18 cellular contexts compared by ENCODE assay signal in the genomic region with DNA sequence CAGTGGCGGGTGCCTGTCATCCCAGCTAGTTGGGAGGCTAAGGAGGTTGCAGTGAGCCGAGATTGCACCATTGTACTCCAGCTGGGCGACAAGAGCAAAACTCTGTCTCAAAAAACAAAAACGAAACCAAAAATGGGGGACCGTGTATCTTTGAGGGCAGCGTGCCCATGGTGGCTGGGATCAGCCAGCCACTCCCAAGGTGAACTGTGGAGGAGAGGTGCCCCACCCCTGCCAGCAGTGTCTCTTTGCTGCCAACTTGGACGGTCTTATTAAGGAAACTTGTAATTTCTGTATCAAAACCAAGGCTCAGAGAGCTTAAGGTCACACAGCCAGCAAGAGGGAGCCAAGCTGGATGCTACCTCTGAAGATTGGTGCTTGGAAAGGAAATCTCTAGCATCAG.
DNase-seq lines count a peak whose midpoint lies in the region; ATAC-seq and TF ChIP-seq lines count a peak whose summit lies in the region.
"Had no signal": no experiment of that assay in that cellular context is flagged by ENCODE, and none has a peak within 500 bp of the region (broad histone marks: within the 10 kb centered on the region; RNA-seq: fewer than 3 reads in every experiment).

No MANE protein-coding gene starts in this region.

- H3K36me3 Mint-ChIP-seq in CD4-positive, alpha-beta memory T cell = no peaks in the 10 kb centered on the region
- no peaks in the 10 kb centered on the region for H3K36me3 Mint-ChIP-seq in HFFc6 (ENCODE audit: low read depth)

- intact Hi-C loops in CD4-positive, alpha-beta memory T cell (cut with micrococcal nuclease) = no loop called here
- intact Hi-C loops in sciatic nerve (cut with DNase I) = no loop called here

- no peak for TF ChIP-seq CTCF in HFFc6 (IDR thresholded peaks at IDR 0.05)

- CTCF ChIA-PET in CD4-positive, alpha-beta memory T cell (lab: Charles Lee; ENCODE audit: partially characterized antibody) = no interaction called here

- DNase-seq in CD4-positive, alpha-beta memory T cell = no peak
- DNase-seq in HFFc6 = no peak
- peak; percentile 61 for DNase-seq in RPMI8226
- DNase-seq in sciatic nerve (ENCODE audit: low spot score) = peak; percentile 25
- no peak for DNase-seq in germinal center (ENCODE audit: low spot score)
- no peak for DNase-seq in NK-92 treated with Interleukin-12 subunit alpha and Interleukin-12 subunit beta, amount 100 ng/mL, for 24 hours (lab: John Stamatoyannopoulos, UW)
- no peak for DNase-seq in NCI-H69 (lab: John Stamatoyannopoulos, UW)
- DNase-seq: COR-L47, IMR-90, Kasumi-1, NCI-H1417 treated with DMSO at 0.1 percent for 48 hours, NCI-H1930, NCI-H446, PC-9, SHP77 treated with DMSO at 0.1 percent for 48 hours had no signal

- H3K4me1 ChIP-seq in CD4-positive, alpha-beta memory T cell (ENCODE audit: insufficient read depth, low read length) = no peaks in the 10 kb centered on the region

- ATAC-seq in sciatic nerve (no peak), HG02610 (IDR thresholded peaks at IDR 0.05; ENCODE audit: unreplicated experiment) (no peak)
- ATAC-seq: SK-N-SH treated with all-trans-retinoic acid at 6 μM for 48 hours had no signal

- no peaks in the 10 kb centered on the region for H3K36me3 ChIP-seq in CD4-positive, alpha-beta memory T cell (ENCODE audit: insufficient read depth, low read length)

- no peaks in the 10 kb centered on the region for H3K27me3 ChIP-seq in CD4-positive, alpha-beta memory T cell (ENCODE audit: insufficient read depth, low read length)

- H3K27me3 Mint-ChIP-seq in CD4-positive, alpha-beta memory T cell = no peaks in the 10 kb centered on the region
- H3K27me3 Mint-ChIP-seq in HFFc6 (ENCODE audit: insufficient read depth) = peaks cover 52% of the 10 kb centered on the region

- peaks cover 0 to 2% (median 0%) of the 10 kb centered on the region in 4 donors for H3K4me1 Mint-ChIP-seq in CD4-positive, alpha-beta memory T cell
- H3K4me1 Mint-ChIP-seq in HFFc6 (ENCODE audit: low read depth) = no peaks in the 10 kb centered on the region

- peak overlapping the region in 3 of 7 donors; percentile 7 to 51 (median 8) for H3K27ac Mint-ChIP-seq in CD4-positive, alpha-beta memory T cell
- no peak overlapping the region for H3K27ac Mint-ChIP-seq in HFFc6

- H3K4me3 Mint-ChIP-seq in CD4-positive, alpha-beta memory T cell = peak overlapping the region in 5 of 8 donors; percentile 5 to 58 (median 51)
- H3K4me3 Mint-ChIP-seq in HFFc6 = peak overlapping the region; percentile 63; the same call in 1 of the 2 replicates

- no peak overlapping the region for H3K27ac ChIP-seq in CD4-positive, alpha-beta memory T cell (ENCODE audit: low read depth, low read length)
- H3K27ac ChIP-seq: C4-2B, PC-9 had no signal

- no peaks in the 10 kb centered on the region for H3K9me3 ChIP-seq in CD4-positive, alpha-beta memory T cell (ENCODE audit: control insufficient read depth in 1 of 2, low read length in 2 of 2)

- no peaks in the 10 kb centered on the region for H3K9me3 Mint-ChIP-seq in CD4-positive, alpha-beta memory T cell
- no peaks in the 10 kb centered on the region for H3K9me3 Mint-ChIP-seq in HFFc6

- no peak overlapping the region for H3K4me3 ChIP-seq in CD4-positive, alpha-beta memory T cell (ENCODE audit: low read length in 2 of 2)
- H3K4me3 ChIP-seq: PC-9 had no signal

- POLR2A ChIA-PET in CD4-positive, alpha-beta memory T cell (lab: Charles Lee; ENCODE audit: partially characterized antibody) = no interaction called here

Comparison
In these comparisons a context has a peak if more than half of its experiments do, and no peak if none do; other contexts are left out.
1. DNase-seq: peak in RPMI8226 (single experiment) and sciatic nerve (single experiment); none in CD4-positive, alpha-beta memory T cell (0 of 5), HFFc6 (single experiment), germinal center (single experiment), NK-92 treated with Interleukin-12 subunit alpha and Interleukin-12 subunit beta, amount 100 ng/mL, for 24 hours (single experiment) and NCI-H69 (single experiment).